In the genomic region with DNA sequence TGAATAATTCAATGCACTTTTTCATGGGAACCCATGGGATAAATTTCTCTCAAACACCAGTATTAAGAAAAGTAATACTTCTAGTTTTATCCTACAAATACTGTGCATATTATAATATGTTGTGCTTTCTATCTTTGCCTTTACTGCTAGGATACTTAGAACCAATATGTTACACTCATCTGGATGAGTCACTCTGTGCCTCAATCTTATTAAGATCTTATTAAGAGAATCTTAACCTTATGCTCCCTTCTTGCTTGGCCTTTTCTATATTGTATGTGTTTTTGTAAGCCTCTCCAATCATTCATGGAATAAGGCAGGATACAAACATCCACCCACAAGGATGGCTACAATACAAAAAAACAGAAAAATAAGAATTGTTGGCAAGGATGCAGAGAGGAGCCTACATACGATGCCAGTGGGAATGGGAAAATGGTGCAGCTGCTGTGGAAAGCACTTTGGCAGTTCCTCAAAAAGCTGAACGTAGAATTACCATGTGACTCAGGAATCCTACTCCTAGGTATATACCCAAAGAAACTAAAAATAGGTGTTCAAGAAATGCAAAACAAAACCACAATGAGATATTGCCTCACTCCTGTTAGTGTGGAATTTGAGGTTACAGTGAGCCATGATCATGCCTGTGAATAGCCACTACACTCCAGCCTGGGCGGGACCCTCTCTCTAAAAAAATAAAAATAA, we compare ENCODE assay signal across 1 cellular context.
TF ChIP-seq lines count a peak whose summit lies in the region.

No MANE protein-coding gene starts in this region.

TF ChIP-seq in IMR-90, 13 proteins besides CTCF, POLR2A, EP300 and RAD21:
- TF ChIP-seq BHLHE40 (IDR thresholded peaks at IDR 0.05; ENCODE audit: low read depth, low read length) (no peak), CEBPB (IDR thresholded peaks at IDR 0.05; ENCODE audit: low read depth, low read length) (peak; percentile 85)
